ENCODE assay signal across 8 cellular contexts in genomic region chr15:68817304-68818087, GRCh38. TPM values are rescaled to one million over a fixed set of nuclear protein-coding genes. Genes with fewer than 3 reads are reported as not detected.
DNase-seq lines count a peak whose midpoint lies in the region; ATAC-seq and TF ChIP-seq lines count a peak whose summit lies in the region.

No MANE protein-coding gene starts in this region.

- H3K27ac Mint-ChIP-seq in CD4-positive, CD25-positive, alpha-beta regulatory T cell = peak overlapping the region; percentile 98

- DNase-seq in CD4-positive, CD25-positive, alpha-beta regulatory T cell = peak; percentile 64 to 88 (median 76)
- peak; percentile 79 for DNase-seq in GM20000 (ENCODE audit: low spot score)
- DNase-seq in NCI-H1105 (lab: John Stamatoyannopoulos, UW) = peak; percentile 79
- DNase-seq in breast epithelium (ENCODE audit: low spot score in 2 of 2) = peak; percentile 60 to 75
- peak; percentile 73 for DNase-seq in iris pigment epithelial cell (ENCODE audit: low read depth)
- DNase-seq in stimulated activated CD4-positive, alpha-beta T cell treated with anti-CD3 and anti-CD28 coated beads, Interleukin-12 subunit alpha, Interleukin-12 subunit beta, amount 100 ng/mL, for 4 hours = peak; percentile 68

- H3K27me3 Mint-ChIP-seq in CD4-positive, CD25-positive, alpha-beta regulatory T cell = peaks cover 5% of the 10 kb centered on the region

- peak overlapping the region; percentile 86 for H3K4me3 ChIP-seq in CD4-positive, CD25-positive, alpha-beta regulatory T cell (ENCODE audit: low read depth, low read length)
- H3K4me3 ChIP-seq in WI38 (ENCODE audit: low read depth, low read length) (peak overlapping the region; percentile 89), breast epithelium (peak overlapping the region; percentile 91 to 98 (median 97))

- H3K27ac ChIP-seq in CD4-positive, CD25-positive, alpha-beta regulatory T cell (ENCODE audit: insufficient read depth, low read length, poor library complexity, severe bottlenecking) = peak overlapping the region; percentile 94
- H3K27ac ChIP-seq in breast epithelium = peak overlapping the region; percentile 99 to 100

- no peaks in the 10 kb centered on the region for H3K36me3 ChIP-seq in CD4-positive, CD25-positive, alpha-beta regulatory T cell (ENCODE audit: control insufficient read depth, insufficient read depth, low read length)
- H3K36me3 ChIP-seq in breast epithelium = no peaks in the 10 kb centered on the region

- no peaks in the 10 kb centered on the region for H3K27me3 ChIP-seq in CD4-positive, CD25-positive, alpha-beta regulatory T cell (ENCODE audit: control insufficient read depth, insufficient read depth, low read length)
- H3K27me3 ChIP-seq in breast epithelium = no peaks in the 10 kb centered on the region

- H3K9me3 ChIP-seq in CD4-positive, CD25-positive, alpha-beta regulatory T cell (ENCODE audit: control insufficient read depth in 2 of 2, low read length in 2 of 2) = no peaks in the 10 kb centered on the region
- H3K9me3 ChIP-seq in breast epithelium = no peaks in the 10 kb centered on the region

- peaks cover 34 to 54% (median 41%) of the 10 kb centered on the region in 4 donors for H3K4me1 Mint-ChIP-seq in CD4-positive, CD25-positive, alpha-beta regulatory T cell

- TF ChIP-seq CTCF in GM20000 (IDR thresholded peaks at IDR 0.05; ENCODE audit: extremely low read depth, missing control alignments) = no peak
- no peak for TF ChIP-seq CTCF in WI38 (IDR thresholded peaks at IDR 0.05; ENCODE audit: low read depth, low read length)
- no peak for TF ChIP-seq CTCF in breast epithelium (IDR thresholded peaks at IDR 0.05)

- ATAC-seq in CD4-positive, CD25-positive, alpha-beta regulatory T cell (ENCODE audit: low read depth in 2 of 2) = peak; percentile 48
- ATAC-seq in GM21423 (IDR thresholded peaks at IDR 0.05; ENCODE audit: unreplicated experiment) = no peak

- peaks cover 0 to 2% (median 0%) of the 10 kb centered on the region in 7 donors for H3K9me3 Mint-ChIP-seq in CD4-positive, CD25-positive, alpha-beta regulatory T cell

- TF ChIP-seq POLR2A in breast epithelium (IDR thresholded peaks at IDR 0.05) = no peak

- intact Hi-C loops in breast epithelium (cut with DNase I; ENCODE audit: low total_unique reads) = no loop called here

- peaks cover 7% of the 10 kb centered on the region for H3K36me3 Mint-ChIP-seq in CD4-positive, CD25-positive, alpha-beta regulatory T cell

- peak overlapping the region; percentile 89 to 100 (median 97) for H3K4me3 Mint-ChIP-seq in CD4-positive, CD25-positive, alpha-beta regulatory T cell

- H3K4me1 ChIP-seq in CD4-positive, CD25-positive, alpha-beta regulatory T cell (ENCODE audit: control insufficient read depth, insufficient read depth, low read length, poor library complexity, severe bottlenecking) = peaks cover 46% of the 10 kb centered on the region
- H3K4me1 ChIP-seq in breast epithelium = peaks cover 0 to 27% of the 10 kb centered on the region in 2 donors

RNA-seq across cellular contexts. Expression of gene ANP32A, which starts 3.2 kb away (rescaled TPM):
- 89.4 TPM for total RNA-seq in CD4-positive, CD25-positive, alpha-beta regulatory T cell
- 100 to 1,000 TPM in 1 of 4 donors, 10 to 100 TPM in 3; 71.4 to 104 (median 88.0) TPM for polyA plus RNA-seq in CD4-positive, CD25-positive, alpha-beta regulatory T cell
- 10 to 100 TPM; 57.0 to 63.4 (median 62.8) TPM for total RNA-seq in breast epithelium
